In the genomic region with DNA sequence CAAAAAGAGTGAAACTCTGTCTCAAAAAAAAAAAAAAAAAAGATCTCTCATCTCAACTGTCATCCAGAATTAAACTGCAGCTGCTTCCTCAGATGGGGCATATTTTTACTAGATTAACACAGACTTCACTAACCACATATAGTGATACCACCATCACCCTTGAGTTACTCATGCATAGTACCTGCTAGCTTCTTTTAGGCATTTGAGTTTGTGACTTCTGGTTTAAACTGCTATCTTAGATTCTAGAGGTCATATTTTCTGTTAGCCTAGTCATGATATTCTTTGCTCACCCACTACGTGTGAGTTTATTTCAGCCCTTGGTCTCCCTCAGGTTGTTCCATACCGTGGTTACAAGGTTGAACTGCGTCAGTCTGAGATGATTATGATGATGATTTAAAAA, we compare ENCODE assay signal across 10 cellular contexts.
DNase-seq lines count a peak whose midpoint lies in the region; ATAC-seq and TF ChIP-seq lines count a peak whose summit lies in the region.
"Had no signal": no experiment of that assay in that cellular context is flagged by ENCODE, and none has a peak within 500 bp of the region (broad histone marks: within the 10 kb centered on the region; RNA-seq: fewer than 3 reads in every experiment).

No MANE protein-coding gene starts in this region.

- H3K4me3 Mint-ChIP-seq in IgD-negative memory B cell, result peak overlapping the region in 2 of 4 donors; percentile 31 to 91
- H3K4me3 Mint-ChIP-seq: activated naive CD4-positive, alpha-beta T cell treated with anti-CD3 and anti-CD28 coated beads, Interleukin-2, amount 50 U/mL, for 24 hours had no signal

- H3K27ac Mint-ChIP-seq in IgD-negative memory B cell, result peak overlapping the region in 2 of 3 donors; percentile 1 to 4
- H3K27ac Mint-ChIP-seq: activated naive CD4-positive, alpha-beta T cell treated with anti-CD3 and anti-CD28 coated beads, Interleukin-2, amount 50 U/mL, for 24 hours had no signal

- CTCF ChIA-PET in GM10248 (lab: Yijun Ruan, JAX) (no interaction called here), RWPE1 (lab: Yijun Ruan, JAX) (interaction anchor here (0.6 kb wide), 1 partner anchor 288 kb away, joined by 4 read pairs; no protein-coding TSS in a partner anchor)

- H3K36me3 ChIP-seq in BE2C (no peaks in the 10 kb centered on the region), right atrium auricular region (no peaks in the 10 kb centered on the region)

- no peaks in the 10 kb centered on the region for H3K9me3 Mint-ChIP-seq in IgD-negative memory B cell
- H3K9me3 Mint-ChIP-seq: activated naive CD4-positive, alpha-beta T cell treated with anti-CD3 and anti-CD28 coated beads, Interleukin-2, amount 50 U/mL, for 24 hours had no signal

- ATAC-seq in GM19351 (IDR thresholded peaks at IDR 0.05; ENCODE audit: unreplicated experiment) (peak; percentile 87), HG02870 (IDR thresholded peaks at IDR 0.05; ENCODE audit: unreplicated experiment) (peak; percentile 80)
- ATAC-seq: K562 had no signal

- H3K9me3 ChIP-seq in BE2C, result no peaks in the 10 kb centered on the region; the same call in 1 of the 2 replicates
- no peaks in the 10 kb centered on the region for H3K9me3 ChIP-seq in right atrium auricular region

- TF ChIP-seq CTCF in GM10248 (IDR thresholded peaks at IDR 0.05; ENCODE audit: control extremely low read depth, extremely low read depth, low read depth, missing control alignments) (no peak), BE2C (IDR thresholded peaks at IDR 0.05; ENCODE audit: low read depth, low read length) (no peak), RWPE1 (conservative IDR thresholded peaks at IDR 0.05; ENCODE audit: low read depth) (no peak), right atrium auricular region (IDR thresholded peaks at IDR 0.05) (no peak)

- DNase-seq in GM10248 (ENCODE audit: extremely low spot score) (peak; percentile 48), BE2C (no peak), RWPE1 (ENCODE audit: low spot score) (no peak), right atrium auricular region (ENCODE audit: low spot score) (no peak), OCI-M2 (lab: John Stamatoyannopoulos, UW; ENCODE audit: unreplicated experiment) (no peak)

- peaks cover 2% of the 10 kb centered on the region for H3K27me3 Mint-ChIP-seq in IgD-negative memory B cell

- H3K27me3 ChIP-seq in BE2C (no peaks in the 10 kb centered on the region), right atrium auricular region (no peaks in the 10 kb centered on the region)

- no peak overlapping the region for H3K27ac ChIP-seq in RWPE1
- H3K27ac ChIP-seq in right atrium auricular region, result no peak overlapping the region

- H3K4me3 ChIP-seq in BE2C (ENCODE audit: low read depth, low read length) (no peak overlapping the region), right atrium auricular region (no peak overlapping the region)
- H3K4me3 ChIP-seq: K562 had no signal

- POLR2A ChIA-PET in GM10248 (lab: Yijun Ruan, JAX) (no interaction called here), RWPE1 (lab: Yijun Ruan, JAX; ENCODE audit: low non-redundant PET) (no interaction called here)

- no peaks in the 10 kb centered on the region for H3K36me3 Mint-ChIP-seq in IgD-negative memory B cell
- H3K36me3 Mint-ChIP-seq: activated naive CD4-positive, alpha-beta T cell treated with anti-CD3 and anti-CD28 coated beads, Interleukin-2, amount 50 U/mL, for 24 hours had no signal

- H3K4me1 ChIP-seq in BE2C (no peaks in the 10 kb centered on the region), right atrium auricular region (no peaks in the 10 kb centered on the region)

- peaks cover 17 to 22% (median 17%) of the 10 kb centered on the region in 3 donors for H3K4me1 Mint-ChIP-seq in IgD-negative memory B cell
- H3K4me1 Mint-ChIP-seq: activated naive CD4-positive, alpha-beta T cell treated with anti-CD3 and anti-CD28 coated beads, Interleukin-2, amount 50 U/mL, for 24 hours had no signal
